10 cellular contexts compared by ENCODE assay signal in genomic region chr11:2860636-2861035, GRCh38. TPM values are rescaled to one million over a fixed set of nuclear protein-coding genes. Genes with fewer than 3 reads are reported as not detected.
A peak's percentile ranks its signal among the peaks of the same experiment; 100 is the strongest.
DNase-seq lines count a peak whose midpoint lies in the region; ATAC-seq, FAIRE-seq and TF ChIP-seq lines count a peak whose summit lies in the region.
"Had no signal": no experiment of that assay in that cellular context is flagged by ENCODE, and none has a peak within 500 bp of the region (broad histone marks: within the 10 kb centered on the region; RNA-seq: fewer than 3 reads in every experiment).

No MANE protein-coding gene starts in this region.

- no peaks in the 10 kb centered on the region for H4K20me1 ChIP-seq in GM12878 (ENCODE audit: control insufficient read depth, insufficient read depth)

- H3K27me3 ChIP-seq in GM12878 (replicated peaks in 1 of 2; ENCODE audit: control insufficient read depth in 2 of 2, insufficient read depth in 2 of 2, low read length in 1 of 2) (no peaks in the 10 kb centered on the region; a peak in 3 of 4 replicates), small intestine (ENCODE audit: control insufficient read depth in 2 of 2, insufficient read depth in 2 of 2, low read length in 2 of 2) (peaks cover 0 to 6% of the 10 kb centered on the region in 2 donors), upper lobe of left lung (peaks cover 0 to 15% (median 6%) of the 10 kb centered on the region in 4 donors)

- POLR2A ChIA-PET in GM12878 (lab: Charles Lee): no interaction called here

- no peak overlapping the region for H3K4me2 ChIP-seq in GM12878 (ENCODE audit: control insufficient read depth, insufficient read depth)

- SMC1A ChIA-PET in GM12878 (lab: Charles Lee; ENCODE audit: uncharacterized antibody, unreplicated experiment): no interaction called here

- ATAC-seq in activated CD4-positive, CD25-positive, alpha-beta regulatory T cell treated with anti-CD3 and anti-CD28 coated beads, Interleukin-2, amount 50 U/mL, for 24 hours: peak; percentile 57 to 72
- ATAC-seq in GM12878 (peak; percentile 92), upper lobe of left lung (ENCODE audit: low FRiP score in 2 of 2) (no peak), GM18861 (IDR thresholded peaks at IDR 0.05; ENCODE audit: unreplicated experiment) (no peak)
- ATAC-seq: body of pancreas had no signal

- H2AFZ ChIP-seq in GM12878 (ENCODE audit: control insufficient read depth, low read depth, low read length): no peak overlapping the region

- TF ChIP-seq CTCF in GM12878 (IDR thresholded peaks at IDR 0.05 in 2 of 3, conservative IDR thresholded peaks at IDR 0.05 in 1 of 3; ENCODE audit: control insufficient read depth in 2 of 3, extremely low read depth in 1 of 3, insufficient read depth in 1 of 3, low read depth in 3 of 3, low read length in 3 of 3): no peak
- no peak for TF ChIP-seq CTCF in upper lobe of left lung (IDR thresholded peaks at IDR 0.05)

- in situ Hi-C loops in GM12878 (cut with MboI): no loop called here

- RAD21 ChIA-PET in GM12878 (lab: Charles Lee; ENCODE audit: unreplicated experiment): no interaction called here

- H3K9ac ChIP-seq in GM12878 (ENCODE audit: control insufficient read depth, insufficient read depth, low read length): no peak overlapping the region

- intact Hi-C loops in GM12878 (cut with micrococcal nuclease; ENCODE audit: unreplicated experiment): no loop called here

- DNase-seq in activated CD4-positive, CD25-positive, alpha-beta regulatory T cell (lab: John Stamatoyannopoulos, UW): no peak
- DNase-seq in M059J (ENCODE audit: low read depth) (peak; percentile 70), GM12878 (ENCODE audit: low read depth, low spot score) (peak; percentile 11), small intestine (peak; percentile 91), activated gamma-delta T cell (lab: John Stamatoyannopoulos, UW) (no peak), upper lobe of left lung (no peak)
- DNase-seq: occipital lobe had no signal

- H3K9me3 ChIP-seq in GM12878 (replicated peaks; ENCODE audit: control insufficient read depth, insufficient read depth, low read length) (no peaks in the 10 kb centered on the region), small intestine (ENCODE audit: control insufficient read depth, low read depth) (no peaks in the 10 kb centered on the region), upper lobe of left lung (no peaks in the 10 kb centered on the region)
- H3K9me3 ChIP-seq: body of pancreas had no signal

- no peak for TF ChIP-seq POLR2A in GM12878 (IDR thresholded peaks at IDR 0.05; ENCODE audit: low read depth, low read length)
- no peak for TF ChIP-seq POLR2A in upper lobe of left lung (IDR thresholded peaks at IDR 0.05)

- H3K36me3 ChIP-seq in GM12878 (ENCODE audit: control insufficient read depth in 2 of 2, insufficient read depth in 2 of 2, low read length in 1 of 2) (no peaks in the 10 kb centered on the region), small intestine (ENCODE audit: control insufficient read depth in 2 of 2, insufficient read depth in 2 of 2, low read length in 2 of 2) (no peaks in the 10 kb centered on the region), upper lobe of left lung (no peaks in the 10 kb centered on the region)

- TF ChIP-seq RAD21 in GM12878 (IDR thresholded peaks at IDR 0.05; ENCODE audit: insufficient read depth, low read depth, low read length): no peak

- H3K4me1 ChIP-seq in GM12878 (ENCODE audit: control insufficient read depth, insufficient read depth, low read length): no peaks in the 10 kb centered on the region
- H3K4me1 ChIP-seq in small intestine (ENCODE audit: control insufficient read depth in 2 of 2, insufficient read depth in 1 of 2, low read depth in 1 of 2, low read length in 1 of 2): peaks cover 0 to 5% of the 10 kb centered on the region in 2 donors
- H3K4me1 ChIP-seq in upper lobe of left lung: peaks cover 10 to 19% (median 12%) of the 10 kb centered on the region in 4 donors

- no peak overlapping the region for H3K27ac ChIP-seq in GM12878 (ENCODE audit: control insufficient read depth, insufficient read depth)
- peak overlapping the region in 1 of 2 donors; percentile 17 for H3K27ac ChIP-seq in small intestine (ENCODE audit: low read depth in 1 of 2, low read length in 1 of 2)
- H3K27ac ChIP-seq in upper lobe of left lung: no peak overlapping the region
- H3K27ac ChIP-seq: body of pancreas had no signal

- 1% methylated on average over 7 of the region's 7 CpGs for WGBS in GM12878 (ENCODE audit: insufficient coverage, insufficient replicate concordance, low lambda C conversion rate, missing lambda C conversion rate)
- WGBS in small intestine, 3 donors: 11 to 49% (median 30%) methylated on average over 7 of the region's 7 CpGs
- 88% methylated on average over 7 of the region's 7 CpGs for WGBS in upper lobe of left lung, 2 donors

- no peak for FAIRE-seq in GM12878 (lab: Jason Lieb, UNC)
- no peak for FAIRE-seq in small intestine (lab: Jason Lieb, UNC)

- H3K79me2 ChIP-seq in GM12878 (ENCODE audit: control insufficient read depth, insufficient read depth, low read length): no peaks in the 10 kb centered on the region

- no TSS peak for BruUV-seq in GM12878 (replicated peaks; lab: Mats Ljungman, UMichigan)

- TF ChIP-seq EP300 in GM12878 (IDR thresholded peaks at IDR 0.05; ENCODE audit: borderline replicate concordance in 1 of 2, control insufficient read depth in 1 of 2, low read depth in 2 of 2, low read length in 2 of 2): 0 out of 4 replicates have a peak, but pooled peaks of 1 of the 2 experiments have one; percentile 29
- TF ChIP-seq EP300 in upper lobe of left lung (IDR thresholded peaks at IDR 0.05): no peak

- CTCF ChIA-PET in GM12878 (lab: Yijun Ruan, JAX): interaction anchor here (1.1 kb wide), 1 partner anchor 328 kb away, joined by 4 read pairs; no protein-coding TSS in a partner anchor

- H3K4me3 ChIP-seq in GM12878: no peak overlapping the region
- no peak overlapping the region for H3K4me3 ChIP-seq in small intestine (ENCODE audit: low read depth in 1 of 2, low read length in 2 of 2)
- H3K4me3 ChIP-seq in upper lobe of left lung: no peak overlapping the region
- H3K4me3 ChIP-seq: body of pancreas had no signal

TF ChIP-seq in GM12878, 131 proteins besides CTCF, POLR2A, EP300 and RAD21 (continues in another document):
- TF ChIP-seq NR2F1 (conservative IDR thresholded peaks at IDR 0.05) (peak; percentile 97), RBBP5 (conservative IDR thresholded peaks at IDR 0.05) (no peak), ATF7 (IDR thresholded peaks at IDR 0.05; ENCODE audit: low read depth) (peak; percentile 53), IKZF1 (conservative IDR thresholded peaks at IDR 0.05) (peak; percentile 53), TCF12 (IDR thresholded peaks at IDR 0.05; ENCODE audit: low read depth, low read length) (peak; percentile 38; the same call in 1 of the 2 replicates), MEF2B (IDR thresholded peaks at IDR 0.05; ENCODE audit: partially characterized antibody, poor library complexity, severe bottlenecking) (peak; percentile 90), TCF7 (IDR thresholded peaks at IDR 0.05; ENCODE audit: borderline replicate concordance) (peak; percentile 73), RFX5 (IDR thresholded peaks at IDR 0.05; ENCODE audit: low read depth, low read length) (no peak), NBN (IDR thresholded peaks at IDR 0.05) (peak; percentile 22; the same call in 1 of the 2 replicates), MTA2 (IDR thresholded peaks at IDR 0.05; ENCODE audit: low read depth) (peak; percentile 51), DPF2 (IDR thresholded peaks at IDR 0.05) (peak; percentile 90), RUNX3 (IDR thresholded peaks at IDR 0.05; ENCODE audit: low read length) (peak; percentile 40), FOXM1 (IDR thresholded peaks at IDR 0.05; ENCODE audit: low read depth, low read length) (no peak), BHLHE40 (IDR thresholded peaks at IDR 0.05; ENCODE audit: borderline replicate concordance in 1 of 2, low read depth in 2 of 2, low read length in 1 of 2) (peak in 1 of 2 experiments; percentile 68; a peak in 2 of 4 replicates), JUND (IDR thresholded peaks at IDR 0.05; ENCODE audit: low read depth, low read length) (peak; percentile 48; the same call in 1 of the 2 replicates), RELB (IDR thresholded peaks at IDR 0.05; ENCODE audit: low read depth) (peak; percentile 45; the same call in 1 of the 2 replicates)

RNA-seq across cellular contexts. Expression of gene CDKN1C, which starts 24.9 kb away (rescaled TPM):
- total RNA-seq in M059J (2014; rRNA removed; shearing (Covaris generic)): 4.4 and 6.2 TPM in 2 replicates
- total RNA-seq in GM12878 (2013; cell fraction: nucleolus; rRNA removed): 0.59 TPM in 1 of 2 replicates, not detected in the other
- not detected in 2 replicates for total RNA-seq in GM12878 (2014; rRNA removed)
- total RNA-seq in GM12878 (2014; rRNA removed; fragmentation: Illumina TruSeq; extraction: Trizol): not detected in 2 replicates
- 0.19 and 0.21 TPM in 2 replicates for total RNA-seq in GM12878 (2021)
- not detected for polyA plus RNA-seq in GM12878 (2011; ENCODE audit: low read depth)
- 0.05 TPM in 1 of 2 replicates, not detected in the other for polyA plus RNA-seq in GM12878 (2011; rRNA removed)
- polyA plus RNA-seq in GM12878 (2011; cell fraction: cytosol; rRNA removed): 0.08 and 0.09 TPM in 2 replicates
- polyA plus RNA-seq in GM12878 (2011; cell fraction: nucleus; rRNA removed): 0.09 and 0.19 TPM in 2 replicates
- polyA plus RNA-seq in GM12878 (2012): 0.35 and 0.37 TPM in 2 replicates
- not detected in 2 replicates for polyA plus RNA-seq in GM12878 (2014; fragmentation: Illumina TruSeq; extraction: Trizol)
- polyA plus RNA-seq in GM12878 (2014; fragmentation: Nextera tagmentation; extraction: Ambion mirVana): not detected
- polyA plus RNA-seq in GM12878 (2014; rRNA removed): not detected in 2 replicates
- under 1 TPM in 1 of 2 experiments, not detected in 1; 0.14 TPM for polyA plus RNA-seq in GM12878 (2016; fragmentation: Nextera tagmentation; extraction: Ambion mirVana)
- not detected in 2 replicates for polyA minus RNA-seq in GM12878 (2011; rRNA and poly(A)+ RNA removed)
- polyA minus RNA-seq in GM12878 (2011; cell fraction: cytosol; rRNA and poly(A)+ RNA removed): 1.5 TPM in 1 of 2 replicates, not detected in the other
- polyA minus RNA-seq in GM12878 (2011; cell fraction: nucleus; rRNA and poly(A)+ RNA removed): 0.29 and 0.48 TPM in 2 replicates
- 10 to 100 TPM in 1 of 3 donors, 1 to 10 TPM in 2; 4.0 to 29.7 (median 5.7) TPM for polyA plus RNA-seq in small intestine
- 10 to 100 TPM; 23.4 to 71.9 (median 33.6) TPM for total RNA-seq in upper lobe of left lung

Comparison
In these comparisons a context has a peak if more than half of its experiments do, and no peak if none do; other contexts are left out.
1. ATAC-seq: peak in activated CD4-positive, CD25-positive, alpha-beta regulatory T cell treated with anti-CD3 and anti-CD28 coated beads, Interleukin-2, amount 50 U/mL, for 24 hours (2 of 2) and GM12878 (single experiment); none in upper lobe of left lung (0 of 2) and GM18861 (single experiment).
2. DNase-seq: peak in M059J (single experiment), GM12878 (single experiment) and small intestine (single experiment); none in activated CD4-positive, CD25-positive, alpha-beta regulatory T cell (0 of 4), activated gamma-delta T cell (single experiment) and upper lobe of left lung (0 of 2).